ENCODE assay signal across 26 cellular contexts in the genomic region with DNA sequence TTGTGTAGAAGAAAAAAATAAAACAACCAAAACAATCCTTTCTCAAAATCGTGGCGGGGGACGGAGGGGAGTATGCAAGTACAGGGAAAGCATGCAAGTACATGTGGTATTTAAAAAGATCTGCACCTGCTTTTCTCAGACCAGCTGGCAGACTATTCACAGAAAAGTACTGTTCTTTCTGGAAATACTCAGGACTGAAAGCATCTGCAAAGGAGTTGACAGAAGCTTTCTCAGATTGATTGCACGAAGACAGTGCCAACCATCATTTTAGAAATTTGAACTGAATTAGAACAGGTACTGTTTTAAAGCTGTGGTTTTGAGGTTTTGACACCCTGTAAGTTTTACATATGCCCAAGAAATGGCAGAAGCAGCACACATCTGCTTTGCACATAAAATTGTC. TPM values are rescaled to one million over a fixed set of nuclear protein-coding genes. Genes with fewer than 3 reads are reported as not detected.
DNase-seq lines count a peak whose midpoint lies in the region; ATAC-seq and TF ChIP-seq lines count a peak whose summit lies in the region.
"Had no signal": no experiment of that assay in that cellular context is flagged by ENCODE, and none has a peak within 500 bp of the region (broad histone marks: within the 10 kb centered on the region; RNA-seq: fewer than 3 reads in every experiment).

No MANE protein-coding gene starts in this region.

- intact Hi-C loops in Calu3 (cut with micrococcal nuclease; ENCODE audit: unreplicated experiment) = loop anchor here (10.0 kb wide), 1 partner anchor 317 kb away; no protein-coding TSS in a partner anchor

- POLR2A ChIA-PET in GM10248 (lab: Yijun Ruan, JAX) = no interaction called here

- peak overlapping the region; percentile 48 for H3K9ac ChIP-seq in DND-41 (ENCODE audit: low read depth, low read length)

- peak; percentile 80 for DNase-seq in DND-41
- DNase-seq in NCI-H526 (lab: John Stamatoyannopoulos, UW) = peak; percentile 41 to 60
- no peak for DNase-seq in Calu3
- DNase-seq in stimulated activated CD4-positive, alpha-beta T cell treated with anti-CD3 and anti-CD28 coated beads, Interleukin-2, amount 100 ng/mL, for 48 hours = no peak
- no peak for DNase-seq in GM10248 (ENCODE audit: extremely low spot score)
- DNase-seq: activated T-cell treated with anti-CD3 and anti-CD28 coated beads, Interleukin-2, amount 50 U/mL, for 72 hours; aorta; BE2C; caudate nucleus; COR-L47; erythroblast; NCI-H69; OCI-M1; right cardiac atrium; Right ventricle myocardium superior; stimulated activated CD4-positive, alpha-beta T cell treated with anti-CD3 and anti-CD28 coated beads, Interleukin-12 subunit alpha, Interleukin-12 subunit beta, amount 100 ng/mL, for 4 hours had no signal

- peak overlapping the region in 1 of 2 experiments; percentile 8; a peak in 2 of 4 replicates for H3K4me3 ChIP-seq in DND-41 (ENCODE audit: low read depth in 1 of 2, low read length in 2 of 2)
- H3K4me3 ChIP-seq: lung, vagina had no signal

- peaks cover 74% of the 10 kb centered on the region for H3K4me1 ChIP-seq in DND-41 (ENCODE audit: insufficient read depth, low read length)
- H3K4me1 ChIP-seq: BE2C, vagina had no signal

- no peaks in the 10 kb centered on the region for H3K36me3 ChIP-seq in DND-41 (ENCODE audit: insufficient read depth, low read length)
- H3K36me3 ChIP-seq: BE2C, vagina had no signal

- H4K20me1 ChIP-seq in DND-41 (ENCODE audit: insufficient read depth, low read length) = no peaks in the 10 kb centered on the region

- H3K9me3 Mint-ChIP-seq in Calu3 (ENCODE audit: low read depth, unreplicated experiment) = no peaks in the 10 kb centered on the region
- H3K9me3 Mint-ChIP-seq: activated naive CD4-positive, alpha-beta T cell treated with anti-CD3 and anti-CD28 coated beads, Interleukin-2, amount 50 U/mL, for 24 hours had no signal

- H3K4me3 Mint-ChIP-seq in Calu3 (ENCODE audit: low read depth, unreplicated experiment) = no peak overlapping the region
- H3K4me3 Mint-ChIP-seq: activated naive CD4-positive, alpha-beta T cell treated with anti-CD3 and anti-CD28 coated beads, Interleukin-2, amount 50 U/mL, for 24 hours; activated T-cell treated with anti-CD3 and anti-CD28 coated beads, Interleukin-2, amount 50 U/mL, for 72 hours had no signal

- H2AFZ ChIP-seq in DND-41 (ENCODE audit: low read depth, low read length) = peak overlapping the region; percentile 27

- peak overlapping the region; percentile 56 for H3K4me2 ChIP-seq in DND-41 (ENCODE audit: insufficient read depth, low read length)

- peak; percentile 88 for ATAC-seq in DND-41 (ENCODE audit: insufficient read depth, low read depth)
- ATAC-seq in GM18870 (IDR thresholded peaks at IDR 0.05; ENCODE audit: unreplicated experiment) = peak; percentile 82
- peak; percentile 44 for ATAC-seq in HG02623 (IDR thresholded peaks at IDR 0.05; ENCODE audit: unreplicated experiment)
- no peak for ATAC-seq in HG02840 (IDR thresholded peaks at IDR 0.05; ENCODE audit: low FRiP score, unreplicated experiment)
- ATAC-seq: activated T-cell treated with anti-CD3 and anti-CD28 coated beads, Interleukin-2, amount 50 U/mL, for 72 hours; right cardiac atrium had no signal

- H3K27ac Mint-ChIP-seq in Calu3 (ENCODE audit: unreplicated experiment) = no peak overlapping the region
- H3K27ac Mint-ChIP-seq: activated naive CD4-positive, alpha-beta T cell treated with anti-CD3 and anti-CD28 coated beads, Interleukin-2, amount 50 U/mL, for 24 hours; activated T-cell treated with anti-CD3 and anti-CD28 coated beads, Interleukin-2, amount 50 U/mL, for 72 hours had no signal

- H3K36me3 Mint-ChIP-seq in Calu3 (ENCODE audit: insufficient read depth, unreplicated experiment) = no peaks in the 10 kb centered on the region
- H3K36me3 Mint-ChIP-seq: activated naive CD4-positive, alpha-beta T cell treated with anti-CD3 and anti-CD28 coated beads, Interleukin-2, amount 50 U/mL, for 24 hours had no signal

- H3K9me3 ChIP-seq in DND-41 (ENCODE audit: insufficient read depth, low read length, severe bottlenecking) = no peaks in the 10 kb centered on the region
- H3K9me3 ChIP-seq: BE2C, vagina had no signal

- BruUV-seq in Calu3 (replicated peaks; lab: Mats Ljungman, UMichigan) = no TSS peak

- CTCF ChIA-PET in Calu3 (lab: Charles Lee) = no interaction called here
- CTCF ChIA-PET in GM10248 (lab: Yijun Ruan, JAX) = interaction anchor here (1.0 to 1.3 kb wide), 2 partner anchors 9 to 100 kb away, joined by 3 to 5 read pairs; no protein-coding TSS in a partner anchor

- H3K4me1 Mint-ChIP-seq in Calu3 (ENCODE audit: low read depth, unreplicated experiment) = no peaks in the 10 kb centered on the region
- H3K4me1 Mint-ChIP-seq: activated naive CD4-positive, alpha-beta T cell treated with anti-CD3 and anti-CD28 coated beads, Interleukin-2, amount 50 U/mL, for 24 hours had no signal

- no peaks in the 10 kb centered on the region for H3K27me3 ChIP-seq in DND-41 (ENCODE audit: insufficient read depth, low read length, poor library complexity)
- H3K27me3 ChIP-seq: BE2C, vagina had no signal

- no peak for TF ChIP-seq CTCF in DND-41 (IDR thresholded peaks at IDR 0.05; ENCODE audit: borderline replicate concordance, extremely low read depth, low read length, poor library complexity, severe bottlenecking)
- no peak for TF ChIP-seq CTCF in Calu3 (IDR thresholded peaks at IDR 0.05; ENCODE audit: unreplicated experiment)
- TF ChIP-seq CTCF in GM10248 (IDR thresholded peaks at IDR 0.05; ENCODE audit: control extremely low read depth, extremely low read depth, low read depth, missing control alignments) = no peak

- peaks cover 26% of the 10 kb centered on the region for H3K27me3 Mint-ChIP-seq in Calu3 (ENCODE audit: unreplicated experiment)

- peak overlapping the region; percentile 86 for H3K27ac ChIP-seq in DND-41 (ENCODE audit: low read length)
- H3K27ac ChIP-seq: vagina had no signal

- no peaks in the 10 kb centered on the region for H3K79me2 ChIP-seq in DND-41 (ENCODE audit: insufficient read depth, low read length)

RNA-seq across cellular contexts. Expression of gene PCDH8, which starts 19.8 kb away (rescaled TPM):
- not detected in 2 replicates for total RNA-seq in Calu3 (2022)
- total RNA-seq: activated CD8-positive, alpha-beta memory T cell treated with anti-CD3 and anti-CD28 coated beads for 36 hours; activated T-cell treated with anti-CD3 and anti-CD28 coated beads, Interleukin-2, amount 50 U/mL, for 72 hours; LHCN-M2; osteocyte; right cardiac atrium; Right ventricle myocardium superior; subcutaneous adipose tissue had no signal

Comparison
In these comparisons a context has a peak if more than half of its experiments do, and no peak if none do; other contexts are left out.
1. DNase-seq: peak in DND-41 (single experiment) and NCI-H526 (2 of 2); none in Calu3 (single experiment), stimulated activated CD4-positive, alpha-beta T cell treated with anti-CD3 and anti-CD28 coated beads, Interleukin-2, amount 100 ng/mL, for 48 hours (0 of 2) and GM10248 (single experiment).